1 cellular context compared by ENCODE assay signal in genomic region chr16:69435977-69436729, GRCh38.
A peak's percentile ranks its signal among the peaks of the same experiment; 100 is the strongest.
TF ChIP-seq lines count a peak whose summit lies in the region.

No MANE protein-coding gene starts in this region.

TF ChIP-seq in HepG2, 621 proteins besides CTCF, POLR2A, EP300 and RAD21 (continued from another document and continues in another):
- TF ChIP-seq, protein P1, sequence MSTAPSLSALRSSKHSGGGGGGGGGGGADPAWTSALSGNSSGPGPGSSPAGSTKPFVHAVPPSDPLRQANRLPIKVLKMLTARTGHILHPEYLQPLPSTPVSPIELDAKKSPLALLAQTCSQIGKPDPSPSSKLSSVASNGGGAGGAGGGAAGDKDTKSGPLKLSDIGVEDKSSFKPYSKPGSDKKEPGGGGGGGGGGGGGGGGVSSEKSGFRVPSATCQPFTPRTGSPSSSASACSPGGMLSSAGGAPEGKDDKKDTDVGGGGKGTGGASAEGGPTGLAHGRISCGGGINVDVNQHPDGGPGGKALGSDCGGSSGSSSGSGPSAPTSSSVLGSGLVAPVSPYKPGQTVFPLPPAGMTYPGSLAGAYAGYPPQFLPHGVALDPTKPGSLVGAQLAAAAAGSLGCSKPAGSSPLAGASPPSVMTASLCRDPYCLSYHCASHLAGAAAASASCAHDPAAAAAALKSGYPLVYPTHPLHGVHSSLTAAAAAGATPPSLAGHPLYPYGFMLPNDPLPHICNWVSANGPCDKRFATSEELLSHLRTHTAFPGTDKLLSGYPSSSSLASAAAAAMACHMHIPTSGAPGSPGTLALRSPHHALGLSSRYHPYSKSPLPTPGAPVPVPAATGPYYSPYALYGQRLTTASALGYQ (CRISPR knock-in tag; IDR thresholded peaks at IDR 0.05), result peak; percentile 23; the same call in 1 of the 2 replicates
- TF ChIP-seq ZNF644 (CRISPR knock-in tag; IDR thresholded peaks at IDR 0.05; ENCODE audit: low read depth) (0 out of 2 replicates have a peak, but pooled peaks have one; percentile 54), ASH2L (IDR thresholded peaks at IDR 0.05; ENCODE audit: insufficient read length, low read depth, low read length) (no peak), ZNF724P (CRISPR knock-in tag; IDR thresholded peaks at IDR 0.05; ENCODE audit: borderline replicate concordance) (no peak), NR2F2 (IDR thresholded peaks at IDR 0.05; ENCODE audit: borderline replicate concordance, low read depth) (no peak), RCOR2 (CRISPR knock-in tag; IDR thresholded peaks at IDR 0.05) (peak; percentile 47; the same call in 1 of the 2 replicates), TERF1 (CRISPR knock-in tag; IDR thresholded peaks at IDR 0.05) (no peak), GTF3A (CRISPR knock-in tag; conservative IDR thresholded peaks at IDR 0.05) (no peak), ZBTB25 (CRISPR knock-in tag; IDR thresholded peaks at IDR 0.05) (peak; percentile 39; the same call in 1 of the 2 replicates), SP4 (CRISPR knock-in tag; IDR thresholded peaks at IDR 0.05) (0 out of 2 replicates have a peak, but pooled peaks have one; percentile 9), ZMYM4 (CRISPR knock-in tag; IDR thresholded peaks at IDR 0.05) (peak; percentile 74), ZNF564 (CRISPR knock-in tag; IDR thresholded peaks at IDR 0.05) (no peak), TEAD2 (CRISPR knock-in tag; IDR thresholded peaks at IDR 0.05) (no peak), NR2F6 (IDR thresholded peaks at IDR 0.05) (no peak), NR2F6 (CRISPR knock-in tag; IDR thresholded peaks at IDR 0.05) (peak; percentile 57; the same call in 1 of the 2 replicates), DZIP1 (CRISPR knock-in tag; IDR thresholded peaks at IDR 0.05) (no peak), ZNF878 (CRISPR knock-in tag; IDR thresholded peaks at IDR 0.05) (no peak), THAP8 (CRISPR knock-in tag; IDR thresholded peaks at IDR 0.05; ENCODE audit: borderline replicate concordance) (no peak), ZNF501 (CRISPR knock-in tag; IDR thresholded peaks at IDR 0.05) (no peak), SMARCC2 (IDR thresholded peaks at IDR 0.05) (no peak), MAFF (IDR thresholded peaks at IDR 0.05; ENCODE audit: low read depth, low read length) (no peak), TBP (CRISPR knock-in tag; IDR thresholded peaks at IDR 0.05) (no peak), POLR2G (IDR thresholded peaks at IDR 0.05; ENCODE audit: low read depth, low read length) (no peak), SNRNP70 (IDR thresholded peaks at IDR 0.05; ENCODE audit: low read depth, low read length) (no peak), THAP11 (CRISPR knock-in tag; IDR thresholded peaks at IDR 0.05) (0 out of 2 replicates have a peak, but pooled peaks have one; percentile 22), ZNF740 (CRISPR knock-in tag; IDR thresholded peaks at IDR 0.05) (0 out of 2 replicates have a peak, but pooled peaks have one; percentile 63), ZNF607 (CRISPR knock-in tag; IDR thresholded peaks at IDR 0.05; ENCODE audit: borderline replicate concordance) (no peak), ZBTB1 (CRISPR knock-in tag; IDR thresholded peaks at IDR 0.05; ENCODE audit: borderline replicate concordance) (no peak), ZNF17 (CRISPR knock-in tag; IDR thresholded peaks at IDR 0.05) (no peak), ZNF264 (CRISPR knock-in tag; IDR thresholded peaks at IDR 0.05) (0 out of 2 replicates have a peak, but pooled peaks have one; percentile 51), ZNF570 (CRISPR knock-in tag; IDR thresholded peaks at IDR 0.05; ENCODE audit: borderline replicate concordance) (no peak), KDM5B (CRISPR knock-in tag; IDR thresholded peaks at IDR 0.05; ENCODE audit: borderline replicate concordance) (no peak), ZNF589 (CRISPR knock-in tag; conservative IDR thresholded peaks at IDR 0.05) (no peak), RFX3 (CRISPR knock-in tag; IDR thresholded peaks at IDR 0.05) (no peak), ZNF33A (CRISPR knock-in tag; IDR thresholded peaks at IDR 0.05; ENCODE audit: borderline replicate concordance) (no peak), GABPB1 (CRISPR knock-in tag; IDR thresholded peaks at IDR 0.05) (no peak), PHF20 (CRISPR knock-in tag; IDR thresholded peaks at IDR 0.05) (no peak), ATAD3A (CRISPR knock-in tag; IDR thresholded peaks at IDR 0.05) (no peak), ZNF652 (CRISPR knock-in tag; IDR thresholded peaks at IDR 0.05; ENCODE audit: borderline replicate concordance, low read depth) (no peak), AGO1 (IDR thresholded peaks at IDR 0.05; ENCODE audit: low read depth, low read length, poor library complexity, severe bottlenecking) (no peak), ZBTB37 (CRISPR knock-in tag; IDR thresholded peaks at IDR 0.05) (peak; percentile 53; the same call in 1 of the 2 replicates), MED8 (CRISPR knock-in tag; IDR thresholded peaks at IDR 0.05; ENCODE audit: insufficient replicate concordance) (no peak), ZNF34 (CRISPR knock-in tag; IDR thresholded peaks at IDR 0.05; ENCODE audit: borderline replicate concordance) (0 out of 2 replicates have a peak, but pooled peaks have one; percentile 45), GTF2F1 (IDR thresholded peaks at IDR 0.05; ENCODE audit: low read length) (no peak), HMG20A (CRISPR knock-in tag; IDR thresholded peaks at IDR 0.05; ENCODE audit: borderline replicate concordance) (peak; percentile 46; the same call in 1 of the 2 replicates), CBFB (CRISPR knock-in tag; IDR thresholded peaks at IDR 0.05) (no peak; the same call in 1 of the 2 replicates), ZSCAN21 (CRISPR knock-in tag; IDR thresholded peaks at IDR 0.05; ENCODE audit: borderline replicate concordance) (no peak), ZNF362 (CRISPR knock-in tag; IDR thresholded peaks at IDR 0.05; ENCODE audit: borderline replicate concordance) (peak; percentile 31; the same call in 1 of the 2 replicates), NFKB2 (CRISPR knock-in tag; IDR thresholded peaks at IDR 0.05; ENCODE audit: borderline replicate concordance) (no peak), RFX1 (IDR thresholded peaks at IDR 0.05) (no peak), JUN (CRISPR knock-in tag; IDR thresholded peaks at IDR 0.05) (no peak)
- TF ChIP-seq, protein P2, sequence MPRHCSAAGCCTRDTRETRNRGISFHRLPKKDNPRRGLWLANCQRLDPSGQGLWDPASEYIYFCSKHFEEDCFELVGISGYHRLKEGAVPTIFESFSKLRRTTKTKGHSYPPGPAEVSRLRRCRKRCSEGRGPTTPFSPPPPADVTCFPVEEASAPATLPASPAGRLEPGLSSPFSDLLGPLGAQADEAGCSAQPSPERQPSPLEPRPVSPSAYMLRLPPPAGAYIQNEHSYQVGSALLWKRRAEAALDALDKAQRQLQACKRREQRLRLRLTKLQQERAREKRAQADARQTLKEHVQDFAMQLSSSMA (CRISPR knock-in tag; IDR thresholded peaks at IDR 0.05), result no peak
- TF ChIP-seq, protein P3, sequence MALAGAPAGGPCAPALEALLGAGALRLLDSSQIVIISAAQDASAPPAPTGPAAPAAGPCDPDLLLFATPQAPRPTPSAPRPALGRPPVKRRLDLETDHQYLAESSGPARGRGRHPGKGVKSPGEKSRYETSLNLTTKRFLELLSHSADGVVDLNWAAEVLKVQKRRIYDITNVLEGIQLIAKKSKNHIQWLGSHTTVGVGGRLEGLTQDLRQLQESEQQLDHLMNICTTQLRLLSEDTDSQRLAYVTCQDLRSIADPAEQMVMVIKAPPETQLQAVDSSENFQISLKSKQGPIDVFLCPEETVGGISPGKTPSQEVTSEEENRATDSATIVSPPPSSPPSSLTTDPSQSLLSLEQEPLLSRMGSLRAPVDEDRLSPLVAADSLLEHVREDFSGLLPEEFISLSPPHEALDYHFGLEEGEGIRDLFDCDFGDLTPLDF (CRISPR knock-in tag; IDR thresholded peaks at IDR 0.05), result no peak
- TF ChIP-seq, protein P4, sequence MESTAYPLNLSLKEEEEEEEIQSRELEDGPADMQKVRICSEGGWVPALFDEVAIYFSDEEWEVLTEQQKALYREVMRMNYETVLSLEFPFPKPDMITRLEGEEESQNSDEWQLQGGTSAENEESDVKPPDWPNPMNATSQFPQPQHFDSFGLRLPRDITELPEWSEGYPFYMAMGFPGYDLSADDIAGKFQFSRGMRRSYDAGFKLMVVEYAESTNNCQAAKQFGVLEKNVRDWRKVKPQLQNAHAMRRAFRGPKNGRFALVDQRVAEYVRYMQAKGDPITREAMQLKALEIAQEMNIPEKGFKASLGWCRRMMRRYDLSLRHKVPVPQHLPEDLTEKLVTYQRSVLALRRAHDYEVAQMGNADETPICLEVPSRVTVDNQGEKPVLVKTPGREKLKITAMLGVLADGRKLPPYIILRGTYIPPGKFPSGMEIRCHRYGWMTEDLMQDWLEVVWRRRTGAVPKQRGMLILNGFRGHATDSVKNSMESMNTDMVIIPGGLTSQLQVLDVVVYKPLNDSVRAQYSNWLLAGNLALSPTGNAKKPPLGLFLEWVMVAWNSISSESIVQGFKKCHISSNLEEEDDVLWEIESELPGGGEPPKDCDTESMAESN (CRISPR knock-in tag; conservative IDR thresholded peaks at IDR 0.05), result no peak
- TF ChIP-seq, protein P5, sequence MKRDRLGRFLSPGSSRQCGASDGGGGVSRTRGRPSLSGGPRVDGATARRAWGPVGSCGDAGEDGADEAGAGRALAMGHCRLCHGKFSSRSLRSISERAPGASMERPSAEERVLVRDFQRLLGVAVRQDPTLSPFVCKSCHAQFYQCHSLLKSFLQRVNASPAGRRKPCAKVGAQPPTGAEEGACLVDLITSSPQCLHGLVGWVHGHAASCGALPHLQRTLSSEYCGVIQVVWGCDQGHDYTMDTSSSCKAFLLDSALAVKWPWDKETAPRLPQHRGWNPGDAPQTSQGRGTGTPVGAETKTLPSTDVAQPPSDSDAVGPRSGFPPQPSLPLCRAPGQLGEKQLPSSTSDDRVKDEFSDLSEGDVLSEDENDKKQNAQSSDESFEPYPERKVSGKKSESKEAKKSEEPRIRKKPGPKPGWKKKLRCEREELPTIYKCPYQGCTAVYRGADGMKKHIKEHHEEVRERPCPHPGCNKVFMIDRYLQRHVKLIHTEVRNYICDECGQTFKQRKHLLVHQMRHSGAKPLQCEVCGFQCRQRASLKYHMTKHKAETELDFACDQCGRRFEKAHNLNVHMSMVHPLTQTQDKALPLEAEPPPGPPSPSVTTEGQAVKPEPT (CRISPR knock-in tag; IDR thresholded peaks at IDR 0.05; ENCODE audit: low read depth), result no peak
